23 cellular contexts compared by ENCODE assay signal in the genomic region with DNA sequence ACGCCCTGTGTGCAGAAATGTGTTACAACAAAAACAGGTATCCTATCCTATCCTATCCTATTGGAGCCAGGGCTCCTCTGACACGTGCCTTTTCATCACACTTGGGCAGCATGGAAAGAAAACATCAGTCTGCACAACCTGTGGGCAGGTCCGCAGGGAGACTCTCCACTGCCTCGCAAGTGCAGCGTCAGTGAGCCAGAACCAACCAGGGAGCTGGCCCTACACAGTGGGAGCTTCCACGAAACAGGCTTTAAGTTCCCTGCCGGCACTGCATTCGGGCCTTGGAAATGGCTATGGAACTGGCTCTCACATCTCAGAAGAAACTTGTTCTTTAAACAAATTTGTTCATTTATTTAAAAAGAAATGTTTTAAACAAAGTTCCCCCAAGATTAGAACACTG.
"Had no signal": no experiment of that assay in that cellular context is flagged by ENCODE, and none has a peak within 500 bp of the region (broad histone marks: within the 10 kb centered on the region; RNA-seq: fewer than 3 reads in every experiment).

No MANE protein-coding gene starts in this region.

- H3K4me3 Mint-ChIP-seq: activated naive CD8-positive, alpha-beta T cell treated with anti-CD3 and anti-CD28 coated beads, Interleukin-2, amount 50 U/mL, for 24 hours; central memory CD8-positive, alpha-beta T cell; nephron; stimulated activated memory B cell treated with anti-CD40 and anti-IgM and Interleukin-4, amounts not matched to agents 10 μg/mL and 1 μg/mL and 100 μg/mL, for 72 hours; stimulated activated naive CD8-positive, alpha-beta T cell treated with anti-CD3 and anti-CD28 coated beads, Interleukin-15, amount 100 ng/mL, for 72 hours; type B pancreatic cell had no signal

- H3K9me3 Mint-ChIP-seq: activated naive CD8-positive, alpha-beta T cell treated with anti-CD3 and anti-CD28 coated beads, Interleukin-2, amount 50 U/mL, for 24 hours; central memory CD8-positive, alpha-beta T cell; nephron; stimulated activated memory B cell treated with anti-CD40 and anti-IgM and Interleukin-4, amounts not matched to agents 10 μg/mL and 1 μg/mL and 100 μg/mL, for 72 hours; stimulated activated naive CD8-positive, alpha-beta T cell treated with anti-CD3 and anti-CD28 coated beads, Interleukin-15, amount 100 ng/mL, for 72 hours; type B pancreatic cell had no signal

- H3K27ac Mint-ChIP-seq: stimulated activated memory B cell treated with anti-CD40 and anti-IgM and Interleukin-4, amounts not matched to agents 10 μg/mL and 1 μg/mL and 100 μg/mL, for 72 hours; type B pancreatic cell had no signal

- DNase-seq: activated CD4-positive, alpha-beta T cell treated with anti-CD3 and anti-CD28 coated beads for 1 hour; activated CD4-positive, alpha-beta T cell treated with anti-CD3 and anti-CD28 coated beads, Interleukin-2, amount 50 U/mL, for 48 hours; activated CD8-positive, alpha-beta memory T cell treated with anti-CD3 and anti-CD28 coated beads for 24 hours; activated gamma-delta T cell; activated naive CD4-positive, alpha-beta T cell treated with anti-CD3 and anti-CD28 coated beads, Interleukin-2, amount 50 U/mL, for 16 hours; activated naive CD8-positive, alpha-beta T cell treated with anti-CD3 and anti-CD28 coated beads, Interleukin-2, amount 50 U/mL, for 24 hours; amygdala; effector CD8-positive, alpha-beta T cell; foreskin melanocyte; left ventricle myocardium inferior; mucosa of descending colon; psoas muscle; stimulated activated CD4-positive, alpha-beta T cell treated with anti-CD3 and anti-CD28 coated beads, Interleukin-1b, Interleukin-23, amount 100 ng/mL, for 48 hours; stimulated activated CD4-positive, alpha-beta T cell treated with anti-CD3 and anti-CD28 coated beads, Interleukin-4, amount 100 ng/mL, for 4 hours; stimulated activated CD8-positive, alpha-beta memory T cell treated with anti-CD3 and anti-CD28 coated beads, Interleukin-4, amount 100 ng/mL, for 48 hours; stimulated activated naive CD8-positive, alpha-beta T cell treated with anti-CD3 and anti-CD28 coated beads, Interleukin-15, amount 100 ng/mL, for 72 hours; substantia nigra; T-helper 9 cell; WERI-Rb-1 had no signal

- ATAC-seq: activated naive CD8-positive, alpha-beta T cell treated with anti-CD3 and anti-CD28 coated beads, Interleukin-2, amount 50 U/mL, for 24 hours; mucosa of descending colon; psoas muscle; stimulated activated memory B cell treated with anti-CD40 and anti-IgM and Interleukin-4, amounts not matched to agents 10 μg/mL and 1 μg/mL and 100 μg/mL, for 72 hours; stimulated activated naive CD8-positive, alpha-beta T cell treated with anti-CD3 and anti-CD28 coated beads, Interleukin-15, amount 100 ng/mL, for 72 hours had no signal

- H3K27me3 Mint-ChIP-seq: activated naive CD8-positive, alpha-beta T cell treated with anti-CD3 and anti-CD28 coated beads, Interleukin-2, amount 50 U/mL, for 24 hours; central memory CD8-positive, alpha-beta T cell; stimulated activated memory B cell treated with anti-CD40 and anti-IgM and Interleukin-4, amounts not matched to agents 10 μg/mL and 1 μg/mL and 100 μg/mL, for 72 hours; stimulated activated naive CD8-positive, alpha-beta T cell treated with anti-CD3 and anti-CD28 coated beads, Interleukin-15, amount 100 ng/mL, for 72 hours; type B pancreatic cell had no signal
